In genomic region chr14:89349196-89350008, GRCh38 we compare ENCODE assay signal across 8 cellular contexts.
DNase-seq lines count a peak whose midpoint lies in the region.

No MANE protein-coding gene starts in this region.

- in situ Hi-C loops in HAP-1 (cut with MboI; ENCODE audit: low sequenced_read_pairs) = no loop called here

- H3K4me3 ChIP-seq in HAP-1 = no peak overlapping the region

- no peaks in the 10 kb centered on the region for H3K9me3 ChIP-seq in HAP-1

- H3K36me3 ChIP-seq in HAP-1 (replicated peaks) = no peaks in the 10 kb centered on the region

- H3K4me1 ChIP-seq in HAP-1 = peaks cover 46% of the 10 kb centered on the region

- peak; percentile 53 to 86 for DNase-seq in HAP-1 (ENCODE audit: low spot score in 2 of 2)
- DNase-seq in NCI-H345 (lab: John Stamatoyannopoulos, UW) = peak; percentile 85
- peak; percentile 7 for DNase-seq in effector CD4-positive, alpha-beta T cell
- peak in 46 of 56 donors; percentile 14 to 92 (median 54) for DNase-seq in nucleus accumbens (lab: John Stamatoyannopoulos, UW)
- DNase-seq in SW 1271 (lab: John Stamatoyannopoulos, UW) = no peak
- no peak for DNase-seq in H4 (ENCODE audit: low spot score)
- DNase-seq in HT-29 (ENCODE audit: low spot score) = no peak
- DNase-seq in activated gamma-delta T cell (lab: John Stamatoyannopoulos, UW) = no peak

- no peaks in the 10 kb centered on the region for H3K27me3 ChIP-seq in HAP-1 (ENCODE audit: low read depth)

Comparison
In these comparisons a context has a peak if more than half of its experiments do, and no peak if none do; other contexts are left out.
1. DNase-seq: peak in HAP-1 (2 of 2), NCI-H345 (single experiment), effector CD4-positive, alpha-beta T cell (single experiment) and nucleus accumbens (46 of 56); none in SW 1271 (0 of 2), H4 (single experiment), HT-29 (single experiment) and activated gamma-delta T cell (single experiment).